ENCODE assay signal across 8 cellular contexts in the genomic region with DNA sequence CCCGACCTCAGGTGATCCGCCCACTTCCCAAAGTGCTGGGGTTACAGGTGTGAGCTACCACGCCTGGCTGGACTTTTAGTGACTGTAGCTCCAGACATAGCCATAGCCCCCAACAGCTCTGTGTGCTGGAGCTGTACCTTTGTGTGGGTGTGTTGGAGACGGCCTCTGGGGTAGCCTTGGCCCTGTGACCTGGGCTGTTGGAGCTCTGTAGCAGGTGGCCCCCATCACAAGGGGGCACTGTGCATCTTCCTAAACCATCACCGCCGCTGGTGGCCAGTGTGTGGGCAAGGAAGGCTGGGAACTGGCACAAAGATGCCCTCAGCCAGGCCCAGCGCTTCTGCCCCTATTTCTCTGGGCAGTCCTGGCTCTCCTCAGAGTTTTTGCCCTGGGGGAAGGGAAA. TPM values are rescaled to one million over a fixed set of nuclear protein-coding genes. Genes with fewer than 3 reads are reported as not detected.
DNase-seq lines count a peak whose midpoint lies in the region; ATAC-seq, FAIRE-seq and TF ChIP-seq lines count a peak whose summit lies in the region.

No MANE protein-coding gene starts in this region.

- H3K4me3 ChIP-seq in A549 (no peak overlapping the region), GM12865 (ENCODE audit: low read depth, low read length) (no peak overlapping the region), small intestine (ENCODE audit: low read depth in 1 of 2, low read length in 2 of 2) (no peak overlapping the region)

- POLR2A ChIA-PET in A549 (lab: Yijun Ruan, JAX): interaction anchor here (0.5 kb wide), 1 partner anchor 39 kb away, joined by 3 read pairs; the partner anchor contains the start of gene FOXO6

- no peak overlapping the region for H3K4me2 ChIP-seq in A549

- H3K27me3 ChIP-seq in small intestine (ENCODE audit: control insufficient read depth in 2 of 2, insufficient read depth in 2 of 2, low read length in 2 of 2): no peaks in the 10 kb centered on the region

- ATAC-seq in A549: peak; percentile 91 to 97
- ATAC-seq in left cardiac atrium: peak; percentile 51 to 62
- ATAC-seq in GM21390 (IDR thresholded peaks at IDR 0.05; ENCODE audit: unreplicated experiment): no peak
- no peak for ATAC-seq in HG03135 (IDR thresholded peaks at IDR 0.05; ENCODE audit: unreplicated experiment)

- peak; percentile 47 to 55 for DNase-seq in A549 (ENCODE audit: low read depth in 1 of 2, low spot score in 1 of 2)
- DNase-seq in GM12865 (ENCODE audit: low read depth): peak; percentile 68
- peak; percentile 82 for DNase-seq in NCI-H510A (lab: John Stamatoyannopoulos, UW)
- peak; percentile 54 to 66 for DNase-seq in activated T-cell treated with anti-CD3 and anti-CD28 coated beads, Interleukin-2, amount 50 U/mL, for 48 hours
- DNase-seq in left cardiac atrium: no peak
- peak; percentile 42 for DNase-seq in small intestine

- peak; percentile 38 for TF ChIP-seq CTCF in A549 (IDR thresholded peaks at IDR 0.05)
- peak; percentile 72 for TF ChIP-seq CTCF in GM12865 (IDR thresholded peaks at IDR 0.05; ENCODE audit: insufficient read depth, low read depth, low read length, missing control alignments)

- WGBS in A549 (ENCODE audit: missing lambda C conversion rate): 90% methylated on average over 2 of the region's 7 CpGs
- WGBS in small intestine, 3 donors: 54 to 60% (median 58%) methylated on average over 7 of the region's 7 CpGs

- H3K36me3 ChIP-seq in small intestine (ENCODE audit: control insufficient read depth in 2 of 2, insufficient read depth in 2 of 2, low read length in 2 of 2): no peaks in the 10 kb centered on the region

- H3K9me3 ChIP-seq in A549 (no peaks in the 10 kb centered on the region), small intestine (ENCODE audit: control insufficient read depth, low read depth) (no peaks in the 10 kb centered on the region)

- peak; percentile 62 to 77 for TF ChIP-seq RAD21 in A549 (conservative IDR thresholded peaks at IDR 0.05 in 1 of 2, IDR thresholded peaks at IDR 0.05 in 1 of 2)

- CTCF ChIA-PET in A549 (lab: Yijun Ruan, JAX): interaction anchor here (0.6 to 3.9 kb wide), 6 partner anchors 10 to 110 kb away, joined by 3 to 19 read pairs (median 4); partner anchors contain the start of gene FOXO6

- intact Hi-C loops in left cardiac atrium (cut with DNase I): loop anchor here in 1 of 2 donors (2.0 kb wide), 1 partner anchor 94 kb away; no protein-coding TSS in a partner anchor

- H3K4me1 ChIP-seq in A549 (no peaks in the 10 kb centered on the region), small intestine (ENCODE audit: control insufficient read depth in 2 of 2, insufficient read depth in 1 of 2, low read depth in 1 of 2, low read length in 1 of 2) (no peaks in the 10 kb centered on the region)

- FAIRE-seq in A549 (lab: Jason Lieb, UNC): no peak
- FAIRE-seq in small intestine (lab: Jason Lieb, UNC): no peak

- H3K27ac ChIP-seq in A549 (no peak overlapping the region), small intestine (ENCODE audit: low read depth in 1 of 2, low read length in 1 of 2) (no peak overlapping the region)

- no peak for TF ChIP-seq POLR2A in A549 (IDR thresholded peaks at IDR 0.05; ENCODE audit: low read length)

- TF ChIP-seq EP300 in A549 (IDR thresholded peaks at IDR 0.05): no peak

TF ChIP-seq in A549, 52 proteins besides CTCF, POLR2A, EP300 and RAD21:
- TF ChIP-seq SMC3 (IDR thresholded peaks at IDR 0.05): peak; percentile 46; the same call in 2 of the 3 replicates
- TF ChIP-seq TFCP2L1 (CRISPR knock-in tag; IDR thresholded peaks at IDR 0.05): no peak
TF ChIP-seq in A549: peak in this region for 1.

RNA-seq across cellular contexts. Expression of gene FOXO6, which starts 38.4 kb away (rescaled TPM):
- polyA plus RNA-seq in A549 (2011; rRNA removed) (0.05 and 0.10 TPM in 2 replicates), A549 (2017; fragmentation: RNase III; extraction: RNeasy Plus Mini Kit Qiagen cat#74134 plus additional on column Dnase treatment) (0.18 to 0.25 TPM (median 0.22 TPM) in 3 replicates), small intestine (under 1 TPM in 1 of 3 donors, not detected in 2; 0.34 TPM)
- polyA plus RNA-seq in A549 (2012; cell fraction: cytosol; rRNA removed): 0.16 and 0.27 TPM in 2 replicates
- polyA plus RNA-seq in A549 (2012; cell fraction: nucleus; rRNA removed): 0.22 and 0.47 TPM in 2 replicates
- polyA minus RNA-seq in A549 (2011; rRNA and poly(A)+ RNA removed): 0.15 and 0.17 TPM in 2 replicates
- total RNA-seq in left cardiac atrium: 1 to 10 TPM; 1.8 to 2.9 TPM

Comparison
In these comparisons a context has a peak if more than half of its experiments do, and no peak if none do; other contexts are left out.
1. ATAC-seq: peak in A549 (2 of 2) and left cardiac atrium (2 of 2); none in GM21390 (single experiment) and HG03135 (single experiment).